In the genomic region with DNA sequence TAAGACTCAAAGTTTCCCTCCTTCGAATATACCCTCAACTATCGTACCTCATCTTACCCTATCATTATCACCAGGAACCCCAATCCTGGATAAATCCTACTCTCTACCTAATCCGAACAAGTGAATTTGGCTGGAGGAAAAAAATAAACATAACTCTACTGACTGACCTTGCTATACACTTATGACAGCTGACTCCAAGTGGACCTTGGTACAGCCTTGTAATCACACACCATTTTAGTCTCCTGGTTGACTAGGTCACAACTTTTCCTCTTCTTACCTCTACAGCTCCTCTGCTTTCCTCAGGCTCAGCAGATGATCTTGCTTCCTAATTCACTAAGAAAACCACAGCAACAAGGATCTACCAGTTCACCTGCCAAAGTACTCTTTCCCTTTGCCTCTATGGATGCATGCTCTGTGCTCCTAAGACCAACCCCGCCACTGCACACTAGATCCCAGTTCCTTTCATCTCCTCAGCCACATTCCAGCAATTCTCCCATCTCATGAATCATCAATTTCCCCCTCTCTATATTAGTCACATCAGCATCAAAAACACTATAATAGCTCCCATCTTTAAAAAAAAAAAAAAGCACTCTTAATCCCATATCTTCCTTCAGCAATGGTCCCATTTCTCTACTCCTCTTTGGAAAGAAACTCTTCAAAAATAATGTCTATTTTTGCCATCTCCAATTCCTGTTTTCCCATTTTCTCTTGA, we compare ENCODE assay signal across 1 cellular context.
TF ChIP-seq lines count a peak whose summit lies in the region.

No MANE protein-coding gene starts in this region.

TF ChIP-seq in SK-N-SH, 30 proteins besides CTCF, POLR2A, EP300 and RAD21 (continued from another document):
- TF ChIP-seq, protein P1, sequence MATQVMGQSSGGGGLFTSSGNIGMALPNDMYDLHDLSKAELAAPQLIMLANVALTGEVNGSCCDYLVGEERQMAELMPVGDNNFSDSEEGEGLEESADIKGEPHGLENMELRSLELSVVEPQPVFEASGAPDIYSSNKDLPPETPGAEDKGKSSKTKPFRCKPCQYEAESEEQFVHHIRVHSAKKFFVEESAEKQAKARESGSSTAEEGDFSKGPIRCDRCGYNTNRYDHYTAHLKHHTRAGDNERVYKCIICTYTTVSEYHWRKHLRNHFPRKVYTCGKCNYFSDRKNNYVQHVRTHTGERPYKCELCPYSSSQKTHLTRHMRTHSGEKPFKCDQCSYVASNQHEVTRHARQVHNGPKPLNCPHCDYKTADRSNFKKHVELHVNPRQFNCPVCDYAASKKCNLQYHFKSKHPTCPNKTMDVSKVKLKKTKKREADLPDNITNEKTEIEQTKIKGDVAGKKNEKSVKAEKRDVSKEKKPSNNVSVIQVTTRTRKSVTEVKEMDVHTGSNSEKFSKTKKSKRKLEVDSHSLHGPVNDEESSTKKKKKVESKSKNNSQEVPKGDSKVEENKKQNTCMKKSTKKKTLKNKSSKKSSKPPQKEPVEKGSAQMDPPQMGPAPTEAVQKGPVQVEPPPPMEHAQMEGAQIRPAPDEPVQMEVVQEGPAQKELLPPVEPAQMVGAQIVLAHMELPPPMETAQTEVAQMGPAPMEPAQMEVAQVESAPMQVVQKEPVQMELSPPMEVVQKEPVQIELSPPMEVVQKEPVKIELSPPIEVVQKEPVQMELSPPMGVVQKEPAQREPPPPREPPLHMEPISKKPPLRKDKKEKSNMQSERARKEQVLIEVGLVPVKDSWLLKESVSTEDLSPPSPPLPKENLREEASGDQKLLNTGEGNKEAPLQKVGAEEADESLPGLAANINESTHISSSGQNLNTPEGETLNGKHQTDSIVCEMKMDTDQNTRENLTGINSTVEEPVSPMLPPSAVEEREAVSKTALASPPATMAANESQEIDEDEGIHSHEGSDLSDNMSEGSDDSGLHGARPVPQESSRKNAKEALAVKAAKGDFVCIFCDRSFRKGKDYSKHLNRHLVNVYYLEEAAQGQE (IDR thresholded peaks at IDR 0.05; ENCODE audit: low read depth, low read length) = 0 out of 2 replicates have a peak, but pooled peaks have one; percentile 31
- TF ChIP-seq, protein P2, sequence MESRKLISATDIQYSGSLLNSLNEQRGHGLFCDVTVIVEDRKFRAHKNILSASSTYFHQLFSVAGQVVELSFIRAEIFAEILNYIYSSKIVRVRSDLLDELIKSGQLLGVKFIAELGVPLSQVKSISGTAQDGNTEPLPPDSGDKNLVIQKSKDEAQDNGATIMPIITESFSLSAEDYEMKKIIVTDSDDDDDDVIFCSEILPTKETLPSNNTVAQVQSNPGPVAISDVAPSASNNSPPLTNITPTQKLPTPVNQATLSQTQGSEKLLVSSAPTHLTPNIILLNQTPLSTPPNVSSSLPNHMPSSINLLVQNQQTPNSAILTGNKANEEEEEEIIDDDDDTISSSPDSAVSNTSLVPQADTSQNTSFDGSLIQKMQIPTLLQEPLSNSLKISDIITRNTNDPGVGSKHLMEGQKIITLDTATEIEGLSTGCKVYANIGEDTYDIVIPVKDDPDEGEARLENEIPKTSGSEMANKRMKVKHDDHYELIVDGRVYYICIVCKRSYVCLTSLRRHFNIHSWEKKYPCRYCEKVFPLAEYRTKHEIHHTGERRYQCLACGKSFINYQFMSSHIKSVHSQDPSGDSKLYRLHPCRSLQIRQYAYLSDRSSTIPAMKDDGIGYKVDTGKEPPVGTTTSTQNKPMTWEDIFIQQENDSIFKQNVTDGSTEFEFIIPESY (IDR thresholded peaks at IDR 0.05; ENCODE audit: borderline replicate concordance, low read depth) = no peak
TF ChIP-seq in SK-N-SH: peak in this region for 14.
